Comparison of ENCODE assay signal across 26 cellular contexts in genomic region chr11:111225871-111226270, GRCh38. TPM values are rescaled to one million over a fixed set of nuclear protein-coding genes. Genes with fewer than 3 reads are reported as not detected.
"Had no signal": no experiment of that assay in that cellular context is flagged by ENCODE, and none has a peak within 500 bp of the region (broad histone marks: within the 10 kb centered on the region; RNA-seq: fewer than 3 reads in every experiment).

No MANE protein-coding gene starts in this region.

- H3K4me3 ChIP-seq: breast epithelium, esophagus muscularis mucosa, heart left ventricle, left lung, lung, right lobe of liver, thyroid gland, upper lobe of right lung had no signal

- H3K4me1 ChIP-seq: breast epithelium, foreskin keratinocyte had no signal

- DNase-seq: activated CD4-positive, alpha-beta T cell treated with anti-CD3 and anti-CD28 coated beads for 1 hour; activated CD8-positive, alpha-beta memory T cell treated with anti-CD3 and anti-CD28 coated beads, Interleukin-2, amount 10 ng/mL, durations not matched to agents 7 days and 5 days; activated CD8-positive, alpha-beta T cell treated with anti-CD3 and anti-CD28 coated beads, Interleukin-2, amount 10 ng/mL, durations not matched to agents 7 days and 5 days; activated naive CD4-positive, alpha-beta T cell; activated T-cell treated with anti-CD3 and anti-CD28 coated beads, Interleukin-2, amount 50 U/mL, for 48 hours; central memory CD4-positive, alpha-beta T cell; dermis blood vessel endothelial cell; effector CD4-positive, alpha-beta T cell; foreskin keratinocyte; heart left ventricle; hypothalamus; immature natural killer cell; kidney glomerular epithelial cell; left lung; naive B cell; nephron progenitor cell; right lobe of liver; stimulated activated CD4-positive, alpha-beta T cell treated with anti-CD3 and anti-CD28 coated beads, Interleukin-2, amount 100 ng/mL, for 48 hours; T-helper 17 cell; T1000; upper lobe of right lung had no signal

- H3K27ac ChIP-seq: breast epithelium, esophagus muscularis mucosa, foreskin keratinocyte, heart left ventricle, left lung, neutrophil, right lobe of liver, thyroid gland, upper lobe of right lung had no signal

- H3K36me3 ChIP-seq: breast epithelium, esophagus muscularis mucosa, heart left ventricle, left lung, neutrophil, right lobe of liver, thyroid gland, upper lobe of right lung had no signal

- H3K9me3 ChIP-seq: breast epithelium, esophagus muscularis mucosa, left lung, neutrophil, right lobe of liver, thyroid gland, upper lobe of right lung had no signal

- H3K27me3 ChIP-seq: breast epithelium, esophagus muscularis mucosa, foreskin keratinocyte, left lung, right lobe of liver, thyroid gland, upper lobe of right lung had no signal

RNA-seq across cellular contexts. Expression of gene POU2AF2, which starts 19.7 kb away (rescaled TPM):
- polyA plus RNA-seq: foreskin keratinocyte, heart left ventricle, immature natural killer cell had no signal
